ENCODE assay signal across 11 cellular contexts in genomic region chr4:138967313-138967712, GRCh38. TPM values are rescaled to one million over a fixed set of nuclear protein-coding genes. Genes with fewer than 3 reads are reported as not detected.
A peak's percentile ranks its signal among the peaks of the same experiment; 100 is the strongest.
DNase-seq lines count a peak whose midpoint lies in the region; ATAC-seq and TF ChIP-seq lines count a peak whose summit lies in the region.
"Had no signal": no experiment of that assay in that cellular context is flagged by ENCODE, and none has a peak within 500 bp of the region (broad histone marks: within the 10 kb centered on the region; RNA-seq: fewer than 3 reads in every experiment).

No MANE protein-coding gene starts in this region.

- H3K18ac ChIP-seq in neuronal stem cell (ENCODE audit: low read length) = no peak overlapping the region

- no peak overlapping the region for H3K27ac Mint-ChIP-seq in MCF 10A (ENCODE audit: low read depth, unreplicated experiment)
- H3K27ac Mint-ChIP-seq: activated B cell treated with CpG ODN at 0.5 μM for 24 hours had no signal

- no peak for TF ChIP-seq CTCF in MCF 10A (IDR thresholded peaks at IDR 0.05; ENCODE audit: unreplicated experiment)
- no peak for TF ChIP-seq CTCF in mammary epithelial cell (conservative IDR thresholded peaks at IDR 0.05 in 1 of 2, IDR thresholded peaks at IDR 0.05 in 1 of 2; ENCODE audit: extremely low read depth in 1 of 2, insufficient read depth in 1 of 2, low read depth in 1 of 2, low read length in 2 of 2)
- TF ChIP-seq CTCF in upper lobe of right lung (IDR thresholded peaks at IDR 0.05) = no peak

- no peak overlapping the region for H2BK120ac ChIP-seq in neuronal stem cell (ENCODE audit: low read depth, low read length)

- H2BK15ac ChIP-seq in neuronal stem cell (ENCODE audit: low read length) = no peak overlapping the region

- H2AK5ac ChIP-seq in neuronal stem cell (ENCODE audit: low read depth, low read length) = no peak overlapping the region

- POLR2A ChIA-PET in MCF 10A (lab: Yijun Ruan, JAX) = no interaction called here

- H3K14ac ChIP-seq in neuronal stem cell (ENCODE audit: low read length) = no peak overlapping the region

- BruUV-seq in MCF 10A (replicated peaks; lab: Mats Ljungman, UMichigan) (no TSS peak), mammary epithelial cell (replicated peaks; lab: Mats Ljungman, UMichigan) (no TSS peak)

- no peak overlapping the region for H4K8ac ChIP-seq in neuronal stem cell (ENCODE audit: low read depth, low read length)

- peak; percentile 85 for ATAC-seq in HG02852 (IDR thresholded peaks at IDR 0.05; ENCODE audit: unreplicated experiment)
- ATAC-seq in upper lobe of right lung = peak; percentile 55

- H3K79me1 ChIP-seq in neuronal stem cell (ENCODE audit: low read depth, low read length) = no peaks in the 10 kb centered on the region

- H4K91ac ChIP-seq in neuronal stem cell (ENCODE audit: low read depth, low read length, poor library complexity) = no peak overlapping the region

- H3K79me2 ChIP-seq in mammary epithelial cell (ENCODE audit: insufficient read depth, low read length) = no peaks in the 10 kb centered on the region

- no peaks in the 10 kb centered on the region for H3K9me3 Mint-ChIP-seq in MCF 10A (ENCODE audit: unreplicated experiment)
- H3K9me3 Mint-ChIP-seq: activated B cell treated with CpG ODN at 0.5 μM for 24 hours had no signal

- H4K20me1 ChIP-seq in mammary epithelial cell (ENCODE audit: insufficient read depth, low read length) = no peaks in the 10 kb centered on the region

- H3K4me1 ChIP-seq in mammary epithelial cell (ENCODE audit: insufficient read depth, low read length) (no peaks in the 10 kb centered on the region), upper lobe of right lung (no peaks in the 10 kb centered on the region), neuronal stem cell (ENCODE audit: control insufficient read depth in 2 of 2, insufficient read depth in 1 of 2, low read depth in 1 of 2, low read length in 2 of 2) (no peaks in the 10 kb centered on the region)
- H3K4me1 ChIP-seq: ascending aorta had no signal

- no peaks in the 10 kb centered on the region for H3K4me1 Mint-ChIP-seq in MCF 10A (ENCODE audit: insufficient read depth, unreplicated experiment)

- no peaks in the 10 kb centered on the region for H3K36me3 Mint-ChIP-seq in MCF 10A (ENCODE audit: insufficient read depth, unreplicated experiment)

- 92% methylated on average over 3 of the region's 3 CpGs for WGBS in mammary epithelial cell (ENCODE audit: low coverage, missing lambda C conversion rate)
- WGBS in neuronal stem cell (ENCODE audit: extremely low coverage in 2 of 2, insufficient read length in 2 of 2, insufficient replicate concordance in 1 of 2), 2 donors = no CpG with 5 or more reads among the region's 3 CpGs

- H3K36me3 ChIP-seq in mammary epithelial cell (ENCODE audit: insufficient read depth, low read length) (no peaks in the 10 kb centered on the region), upper lobe of right lung (no peaks in the 10 kb centered on the region), neuronal stem cell (replicated peaks in 1 of 2; ENCODE audit: control insufficient read depth in 2 of 2, insufficient read depth in 2 of 2, low read length in 2 of 2) (no peaks in the 10 kb centered on the region)
- H3K36me3 ChIP-seq: ascending aorta had no signal

- no peak overlapping the region for H2AFZ ChIP-seq in mammary epithelial cell (ENCODE audit: low read depth, low read length)
- H2AFZ ChIP-seq in neuronal stem cell (ENCODE audit: low read length) = no peak overlapping the region

- H3K9me3 ChIP-seq in mammary epithelial cell (replicated peaks; ENCODE audit: insufficient read depth, low read length) (no peaks in the 10 kb centered on the region), upper lobe of right lung (no peaks in the 10 kb centered on the region), neuronal stem cell (replicated peaks in 1 of 2; ENCODE audit: control insufficient read depth in 2 of 2, insufficient read depth in 1 of 2, low read depth in 1 of 2, low read length in 2 of 2) (no peaks in the 10 kb centered on the region)
- H3K9me3 ChIP-seq: ascending aorta had no signal

- no peaks in the 10 kb centered on the region for H3K27me3 ChIP-seq in mammary epithelial cell (ENCODE audit: insufficient read depth, low read length)
- H3K27me3 ChIP-seq in upper lobe of right lung = no peaks in the 10 kb centered on the region
- H3K27me3 ChIP-seq in neuronal stem cell (ENCODE audit: control insufficient read depth in 3 of 3, insufficient read depth in 3 of 3, low read depth in 1 of 3, low read length in 3 of 3) = no peaks in the 10 kb centered on the region
- H3K27me3 ChIP-seq: ascending aorta had no signal

- peak; percentile 37 for DNase-seq in MCF 10A (ENCODE audit: unreplicated experiment)
- no peak for DNase-seq in mammary epithelial cell
- peak; percentile 9 for DNase-seq in HuH-7.5 (ENCODE audit: low spot score)
- DNase-seq in upper lobe of right lung = no peak
- DNase-seq in neuronal stem cell (ENCODE audit: low spot score) = no peak
- no peak for DNase-seq in islet precursor cell
- no peak for DNase-seq in AG08395 (ENCODE audit: low spot score)
- DNase-seq: activated B cell treated with CpG ODN at 0.5 μM for 24 hours, KG1 had no signal

- no peak overlapping the region for H3K27ac ChIP-seq in mammary epithelial cell (ENCODE audit: insufficient read depth, low read depth, low read length)
- H3K27ac ChIP-seq in upper lobe of right lung = no peak overlapping the region
- no peak overlapping the region for H3K27ac ChIP-seq in neuronal stem cell (replicated peaks; ENCODE audit: low read length)
- H3K27ac ChIP-seq: ascending aorta had no signal

- no peak overlapping the region for H3K4ac ChIP-seq in neuronal stem cell (ENCODE audit: low read length)

- H2BK12ac ChIP-seq in neuronal stem cell (ENCODE audit: low read length) = no peak overlapping the region

- no peak overlapping the region for H3K23ac ChIP-seq in neuronal stem cell (ENCODE audit: low read depth, low read length, poor library complexity)

- H2BK5ac ChIP-seq in neuronal stem cell (ENCODE audit: low read length) = no peak overlapping the region

- intact Hi-C loops in MCF 10A (cut with micrococcal nuclease) (no loop called here), mammary epithelial cell (cut with micrococcal nuclease) (no loop called here), upper lobe of right lung (cut with DNase I) (no loop called here)

- no peaks in the 10 kb centered on the region for H3K27me3 Mint-ChIP-seq in MCF 10A (ENCODE audit: insufficient read depth, unreplicated experiment)
- H3K27me3 Mint-ChIP-seq: activated B cell treated with CpG ODN at 0.5 μM for 24 hours had no signal

- no peak overlapping the region for H3K4me3 Mint-ChIP-seq in MCF 10A (ENCODE audit: unreplicated experiment)
- H3K4me3 Mint-ChIP-seq: activated B cell treated with CpG ODN at 0.5 μM for 24 hours had no signal

- no peak overlapping the region for H3K9ac ChIP-seq in mammary epithelial cell (ENCODE audit: insufficient read depth, low read length)
- no peak overlapping the region for H3K9ac ChIP-seq in neuronal stem cell (ENCODE audit: low read depth, low read length, poor library complexity)

- H3K4me3 ChIP-seq in mammary epithelial cell (replicated peaks in 1 of 3; ENCODE audit: insufficient read depth in 1 of 3, low read depth in 2 of 3, low read length in 3 of 3) (no peak overlapping the region), upper lobe of right lung (no peak overlapping the region), neuronal stem cell (ENCODE audit: low read length in 2 of 2) (no peak overlapping the region)
- H3K4me3 ChIP-seq: ascending aorta had no signal

- H3K4me2 ChIP-seq in mammary epithelial cell (ENCODE audit: insufficient read depth, low read depth, low read length) (no peak overlapping the region), neuronal stem cell (ENCODE audit: insufficient read depth, low read length, poor library complexity, severe bottlenecking) (no peak overlapping the region)

- in situ Hi-C loops in mammary epithelial cell (cut with MboI; ENCODE audit: low sequenced_read_pairs in 2 of 2) = no loop called here

- dilution Hi-C loops in mammary epithelial cell (cut with HindIII; ENCODE audit: low sequenced_read_pairs) = no loop called here

- CTCF ChIA-PET in MCF 10A (lab: Yijun Ruan, JAX) (no interaction called here), mammary epithelial cell (lab: Charles Lee; ENCODE audit: low non-redundant PET) (no interaction called here)

RNA-seq across cellular contexts. Expression of gene NOCT, which starts 48.3 kb away (rescaled TPM):
- total RNA-seq in MCF 10A (2022) = 16.5 and 25.5 TPM in 2 replicates
- 10 to 100 TPM; 20.6 to 34.8 TPM for total RNA-seq in mammary epithelial cell
- 7.4 TPM for polyA plus RNA-seq in mammary epithelial cell
- 60.6 TPM for polyA minus RNA-seq in mammary epithelial cell
- total RNA-seq in upper lobe of right lung = 4.8 TPM
- polyA plus RNA-seq in neuronal stem cell (2013, experiment 1 of 2) = 3.8 TPM
- 4.4 TPM for polyA plus RNA-seq in neuronal stem cell (2013, experiment 2 of 2)

Comparison
In these comparisons a context has a peak if more than half of its experiments do, and no peak if none do; other contexts are left out.
1. DNase-seq: peak in MCF 10A (single experiment) and HuH-7.5 (single experiment); none in mammary epithelial cell (single experiment), upper lobe of right lung (single experiment), neuronal stem cell (single experiment), islet precursor cell (single experiment) and AG08395 (single experiment).